ENCODE assay signal across 11 cellular contexts in the genomic region with DNA sequence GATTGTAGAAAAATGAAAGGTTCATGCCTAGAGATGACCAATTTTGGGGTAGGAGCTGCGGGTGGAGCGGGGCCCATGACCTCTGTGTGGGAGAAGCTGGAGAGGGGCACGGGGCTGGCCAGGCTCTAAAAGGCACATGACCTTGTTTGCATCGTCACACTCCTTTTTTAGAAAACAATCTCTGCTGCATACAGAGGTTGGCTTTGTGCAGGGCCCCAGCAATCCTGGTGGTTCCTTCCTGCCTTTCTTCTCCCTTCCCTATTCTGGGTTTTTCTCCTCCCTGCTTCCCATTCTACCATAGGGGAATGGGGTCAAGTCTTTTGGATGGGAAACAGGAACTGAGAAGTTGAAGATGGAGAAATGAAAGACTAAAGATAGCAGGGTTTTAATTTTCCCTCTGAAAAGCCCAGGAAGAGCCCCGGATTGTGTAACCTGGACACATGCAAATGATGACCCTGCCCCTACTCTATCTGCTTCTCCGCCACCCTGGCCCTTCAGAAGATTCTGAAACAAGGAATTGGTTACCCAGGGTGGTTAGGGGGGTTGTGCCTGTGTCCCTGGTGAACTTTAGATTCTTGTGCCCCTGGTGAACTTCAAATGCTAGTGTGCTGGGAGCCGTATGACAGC. TPM values are rescaled to one million over a fixed set of nuclear protein-coding genes. Genes with fewer than 3 reads are reported as not detected.
A peak's percentile ranks its signal among the peaks of the same experiment; 100 is the strongest.
DNase-seq lines count a peak whose midpoint lies in the region; ATAC-seq and TF ChIP-seq lines count a peak whose summit lies in the region.
"Had no signal": no experiment of that assay in that cellular context is flagged by ENCODE, and none has a peak within 500 bp of the region (broad histone marks: within the 10 kb centered on the region; RNA-seq: fewer than 3 reads in every experiment).

No MANE protein-coding gene starts in this region.

- H3K9me3 Mint-ChIP-seq in H9 = no peaks in the 10 kb centered on the region

- H2AFZ ChIP-seq in H9 (ENCODE audit: low read length) = no peak overlapping the region

- TF ChIP-seq CTCF in H9 (conservative IDR thresholded peaks at IDR 0.05) (no peak), colonic mucosa (IDR thresholded peaks at IDR 0.05) (no peak)

- H3K4me3 Mint-ChIP-seq in H9 = no peak overlapping the region

- H3K4ac ChIP-seq in H9 (ENCODE audit: low read depth, low read length) = no peak overlapping the region

- H3K27ac Mint-ChIP-seq in H9 = peak overlapping the region; percentile 84 to 91 (median 90); a peak in 5 of 7 replicates

- no peak overlapping the region for H3K27ac ChIP-seq in H9 (ENCODE audit: insufficient read length, low read depth, low read length)
- peak overlapping the region; percentile 24 for H3K27ac ChIP-seq in colonic mucosa
- peak overlapping the region in 16 of 21 experiments; percentile 5 to 82 (median 58) for H3K27ac ChIP-seq in skin epidermis
- H3K27ac ChIP-seq: C4-2B had no signal

- intact Hi-C loops in colonic mucosa (cut with DNase I) = no loop called here

- no peaks in the 10 kb centered on the region for H3K36me3 Mint-ChIP-seq in H9 (ENCODE audit: insufficient read depth in 1 of 3, low read depth in 3 of 3)

- no peak overlapping the region for H4K5ac ChIP-seq in H9 (ENCODE audit: insufficient read length, low read depth, low read length)

- H3K27me3 Mint-ChIP-seq in H9 (ENCODE audit: low read depth) = peaks cover 1% of the 10 kb centered on the region; the same call in 1 of the 2 replicates

- no peak for DNase-seq in H9
- DNase-seq in colonic mucosa = no peak
- no peak for DNase-seq in left lobe of liver (ENCODE audit: low spot score)
- DNase-seq in stimulated activated CD4-positive, alpha-beta T cell treated with anti-CD3 and anti-CD28 coated beads, Interleukin-4, amount 100 ng/mL, for 24 hours = no peak
- DNase-seq: NCI-H2081, RPMI8226 had no signal

- no peak overlapping the region for H4K91ac ChIP-seq in H9 (ENCODE audit: insufficient read length, low read depth, low read length)

- H3K4me2 ChIP-seq in H9 (ENCODE audit: insufficient read depth, insufficient read length, low read length) = no peak overlapping the region

- H3K9me3 ChIP-seq in H9 (ENCODE audit: control insufficient read depth, low read depth, low read length) (no peaks in the 10 kb centered on the region), colonic mucosa (no peaks in the 10 kb centered on the region)

- no peak overlapping the region for H3K23ac ChIP-seq in H9 (ENCODE audit: insufficient read length, low read depth, low read length)

- no peaks in the 10 kb centered on the region for H3K23me2 ChIP-seq in H9 (ENCODE audit: insufficient read length, low read depth, low read length, poor library complexity, severe bottlenecking)

- no peak overlapping the region for H3K9ac ChIP-seq in H9 (ENCODE audit: extremely low read depth, insufficient read length, low read length)
- H3K9ac ChIP-seq in colonic mucosa (ENCODE audit: low read depth in 2 of 2, low read length in 2 of 2) = peak overlapping the region in 1 of 2 donors; percentile 55

- H3K4me3 ChIP-seq in colonic mucosa (no peak overlapping the region), skin epidermis (no peak overlapping the region)

- H4K20me1 ChIP-seq in H9 (ENCODE audit: control insufficient read depth, insufficient read depth, insufficient read length) = no peaks in the 10 kb centered on the region

- no peak overlapping the region for H2AK5ac ChIP-seq in H9 (ENCODE audit: insufficient read length, low read length)

- H3K27me3 ChIP-seq in H9 (ENCODE audit: insufficient read depth, low read length) (no peaks in the 10 kb centered on the region), colonic mucosa (no peaks in the 10 kb centered on the region)

- H3K4me1 ChIP-seq in H9 (ENCODE audit: insufficient read depth, low read length) (no peaks in the 10 kb centered on the region), colonic mucosa (peaks cover 11% of the 10 kb centered on the region)

- no peak overlapping the region for H2BK5ac ChIP-seq in H9 (ENCODE audit: insufficient read length, low read length)

- no peak overlapping the region for H2BK20ac ChIP-seq in H9 (ENCODE audit: low read depth, low read length, poor library complexity, severe bottlenecking)

- H3K79me1 ChIP-seq in H9 (ENCODE audit: insufficient read depth, low read depth, low read length, poor library complexity, severe bottlenecking) = no peaks in the 10 kb centered on the region

- no peak overlapping the region for H2BK15ac ChIP-seq in H9 (ENCODE audit: low read depth, low read length)

- no peak overlapping the region for H3K56ac ChIP-seq in H9 (ENCODE audit: insufficient read length, low read depth, low read length)

- H3K18ac ChIP-seq in H9 (ENCODE audit: insufficient read length, low read depth, low read length) = no peak overlapping the region

- H3K14ac ChIP-seq in H9 (ENCODE audit: insufficient read depth, low read length) = peak overlapping the region; percentile 1; the same call in 1 of the 2 replicates

- no CpG with 5 or more reads among the region's 7 CpGs for WGBS in H9 (ENCODE audit: extremely low coverage, insufficient read length, low lambda C conversion rate)

- no peak overlapping the region for H4K8ac ChIP-seq in H9 (replicated peaks; ENCODE audit: insufficient read length, low read depth, low read length)

- H2BK120ac ChIP-seq in H9 (ENCODE audit: low read depth, low read length, poor library complexity, severe bottlenecking) = no peak overlapping the region

- no peaks in the 10 kb centered on the region for H3K79me2 ChIP-seq in H9 (ENCODE audit: insufficient read depth, low read length)

- peaks cover 56 to 64% of the 10 kb centered on the region in 2 experiments for H3K4me1 Mint-ChIP-seq in H9

- no peak overlapping the region for H3T11ph ChIP-seq in H9 (ENCODE audit: low read length)

- H2BK12ac ChIP-seq in H9 (ENCODE audit: insufficient read length, low read depth, low read length) = no peak overlapping the region

- no peaks in the 10 kb centered on the region for H3K36me3 ChIP-seq in colonic mucosa

- ATAC-seq in left lobe of liver (peak; percentile 23), HG03342 (IDR thresholded peaks at IDR 0.05; ENCODE audit: unreplicated experiment) (no peak), GM18517 (IDR thresholded peaks at IDR 0.05; ENCODE audit: unreplicated experiment) (no peak), HG03442 (IDR thresholded peaks at IDR 0.05; ENCODE audit: unreplicated experiment) (no peak)

RNA-seq across cellular contexts. Expression of a gene that starts 53.9 kb away (rescaled TPM):
- total RNA-seq in H9 (2021) (11.0 and 12.6 TPM in 2 replicates), colonic mucosa (10 to 100 TPM; 58.1 to 61.7 TPM), left lobe of liver (4.0 TPM)
